13 cellular contexts compared by ENCODE assay signal in genomic region chr5:96627792-96628191, GRCh38. TPM values are rescaled to one million over a fixed set of nuclear protein-coding genes. Genes with fewer than 3 reads are reported as not detected.
DNase-seq lines count a peak whose midpoint lies in the region; ATAC-seq, FAIRE-seq and TF ChIP-seq lines count a peak whose summit lies in the region.
"Had no signal": no experiment of that assay in that cellular context is flagged by ENCODE, and none has a peak within 500 bp of the region (broad histone marks: within the 10 kb centered on the region; RNA-seq: fewer than 3 reads in every experiment).

No MANE protein-coding gene starts in this region.

- H3K27me3 Mint-ChIP-seq in T-cell = peaks cover 0 to 10% of the 10 kb centered on the region in 2 donors

- H3K9me3 Mint-ChIP-seq in T-cell = no peaks in the 10 kb centered on the region
- H3K9me3 Mint-ChIP-seq: activated naive CD4-positive, alpha-beta T cell treated with anti-CD3 and anti-CD28 coated beads, Interleukin-2, amount 50 U/mL, for 72 hours had no signal

- FAIRE-seq in A549 (lab: Jason Lieb, UNC) (peak; percentile 32), HepG2 (lab: Jason Lieb, UNC) (no peak)
- FAIRE-seq: kidney had no signal

- H3K27ac Mint-ChIP-seq in T-cell = peak overlapping the region; percentile 70 to 78

- H2AFZ ChIP-seq in HepG2 (ENCODE audit: low read length) = no peak overlapping the region

- intact Hi-C loops in HepG2 (cut with micrococcal nuclease; ENCODE audit: unreplicated experiment) (no loop called here), Right ventricle myocardium superior (cut with DNase I) (no loop called here), left cardiac atrium (cut with DNase I) (no loop called here)

- peak; percentile 55 to 79; a peak in 4 of 5 replicates for TF ChIP-seq EP300 in A549 (IDR thresholded peaks at IDR 0.05)
- peak in 1 of 2 experiments; percentile 10; a peak in 1 of 4 replicates for TF ChIP-seq EP300 in HepG2 (IDR thresholded peaks at IDR 0.05; ENCODE audit: low read depth in 2 of 2, low read length in 2 of 2)
- TF ChIP-seq EP300 in HepG2 (CRISPR knock-in tag; IDR thresholded peaks at IDR 0.05; ENCODE audit: borderline replicate concordance) = no peak

- no peak for TF ChIP-seq CTCF in A549 (IDR thresholded peaks at IDR 0.05)
- no peak for TF ChIP-seq CTCF in HepG2 (CRISPR knock-in tag; IDR thresholded peaks at IDR 0.05)

- H3K36me3 Mint-ChIP-seq in T-cell = no peaks in the 10 kb centered on the region
- H3K36me3 Mint-ChIP-seq: activated naive CD4-positive, alpha-beta T cell treated with anti-CD3 and anti-CD28 coated beads, Interleukin-2, amount 50 U/mL, for 72 hours had no signal

- H3K27me3 ChIP-seq in HepG2 (ENCODE audit: control insufficient read depth in 1 of 2, insufficient read depth in 2 of 2, low read length in 2 of 2) = no peaks in the 10 kb centered on the region

- no peaks in the 10 kb centered on the region for H4K20me1 ChIP-seq in HepG2 (ENCODE audit: insufficient read depth, low read length)

- POLR2A ChIA-PET in A549 (lab: Yijun Ruan, JAX) (interaction anchor here (1.3 kb wide), 1 partner anchor 35 kb away, joined by 6 read pairs; the partner anchor contains the start of gene CAST), T-cell (lab: Charles Lee) (no interaction called here), HepG2 (lab: Yijun Ruan, JAX) (no interaction called here)

- ATAC-seq in A549 (peak; percentile 61 to 81; a peak in 5 of 6 replicates), GM18868 (IDR thresholded peaks at IDR 0.05; ENCODE audit: unreplicated experiment) (peak; percentile 78), T-cell (replicated peaks in 1 of 4) (peak in 2 of 4 experiments; percentile 40 to 53), HepG2 (peak; percentile 72), Right ventricle myocardium superior (ENCODE audit: poor library complexity) (no peak), left cardiac atrium (no peak)

- no peak for TF ChIP-seq POLR2A in A549 (IDR thresholded peaks at IDR 0.05; ENCODE audit: low read length)
- TF ChIP-seq POLR2A in HepG2 (IDR thresholded peaks at IDR 0.05; ENCODE audit: insufficient read depth in 1 of 2, low read depth in 2 of 2, low read length in 2 of 2) = no peak

- H3K4me1 ChIP-seq in A549 (peaks cover 58% of the 10 kb centered on the region), HepG2 (ENCODE audit: insufficient read depth, low read length) (peaks cover 23% of the 10 kb centered on the region)

- in situ Hi-C loops in HepG2 (cut with HindIII; ENCODE audit: extremely low pct_ligation_motif_present, low pct_unique_long_range_greater_than_20kb) = no loop called here

- H3K9ac ChIP-seq in HepG2 (ENCODE audit: insufficient read depth, low read depth, low read length) = peak overlapping the region; percentile 34; the same call in 1 of the 2 replicates

- H3K27ac ChIP-seq in A549 = peak overlapping the region; percentile 62 to 77
- H3K27ac ChIP-seq in HepG2 (ENCODE audit: extremely low read length, insufficient read depth, low read length) = no peak overlapping the region
- no peak overlapping the region for H3K27ac ChIP-seq in caudate nucleus (ENCODE audit: low read depth, low read length)

- H3K36me3 ChIP-seq in HepG2 (replicated peaks in 1 of 2; ENCODE audit: control insufficient read depth in 1 of 2, insufficient read depth in 2 of 2, low read length in 2 of 2) = no peaks in the 10 kb centered on the region

- DNase-seq in A549 (ENCODE audit: low read depth in 1 of 2, low spot score in 1 of 2) (peak; percentile 24 to 78), T-cell (no peak), HepG2 (ENCODE audit: low spot score) (peak; percentile 54), caudate nucleus (lab: John Stamatoyannopoulos, UW) (no peak), Right ventricle myocardium superior (no peak), left cardiac atrium (no peak)
- DNase-seq in effector CD8-positive, alpha-beta T cell (lab: John Stamatoyannopoulos, UW) = no peak
- DNase-seq: activated CD4-positive, alpha-beta T cell treated with anti-CD3 and anti-CD28 coated beads for 48 hours; foreskin fibroblast; kidney; NCI-H524 treated with DMSO at 0.1 percent for 48 hours had no signal

- peak overlapping the region; percentile 22 to 60 (median 30) for H3K4me3 Mint-ChIP-seq in T-cell

- H3K4me3 ChIP-seq in A549 = no peak overlapping the region; the same call in 2 of the 3 replicates
- H3K4me3 ChIP-seq in HepG2 (replicated peaks in 1 of 3; ENCODE audit: insufficient read depth in 1 of 3, low read depth in 2 of 3, low read length in 3 of 3) = peak overlapping the region in 2 of 3 experiments; percentile 46 to 55; a peak in 3 of 6 replicates

- H3K79me2 ChIP-seq in HepG2 (ENCODE audit: insufficient read depth, low read length) = no peaks in the 10 kb centered on the region

- H3K9me3 ChIP-seq in A549 (no peaks in the 10 kb centered on the region), HepG2 (ENCODE audit: low read length) (no peaks in the 10 kb centered on the region)

- BruUV-seq in HepG2 (replicated peaks; lab: Mats Ljungman, UMichigan) = no TSS peak

- CTCF ChIA-PET in A549 (lab: Yijun Ruan, JAX) (interaction anchor here (2.0 kb wide), 1 partner anchor 10 kb away, joined by 6 read pairs; no protein-coding TSS in a partner anchor), T-cell (lab: Charles Lee) (no interaction called here), HepG2 (lab: Yijun Ruan, JAX; ENCODE audit: low intra/inter-chr PET ratio, low total read pairs) (no interaction called here)

- TF ChIP-seq RAD21 in A549 (conservative IDR thresholded peaks at IDR 0.05 in 1 of 2, IDR thresholded peaks at IDR 0.05 in 1 of 2) (no peak), HepG2 (CRISPR knock-in tag; IDR thresholded peaks at IDR 0.05) (no peak)

- peaks cover 0 to 8% (median 6%) of the 10 kb centered on the region in 3 donors for H3K4me1 Mint-ChIP-seq in T-cell

- H3K4me2 ChIP-seq in A549 (peak overlapping the region; percentile 74), HepG2 (ENCODE audit: low read depth, low read length) (peak overlapping the region; percentile 70)

- WGBS in A549 (ENCODE audit: missing lambda C conversion rate) = 4% methylated on average over 2 of the region's 2 CpGs
- 0% methylated on average over 2 of the region's 2 CpGs for WGBS in HepG2 (ENCODE audit: low lambda C conversion rate)

TF ChIP-seq in A549, 52 proteins besides CTCF, POLR2A, EP300 and RAD21 (continues in another document):
- TF ChIP-seq E2F6 (IDR thresholded peaks at IDR 0.05; ENCODE audit: borderline replicate concordance, low read depth) (no peak), MAFK (IDR thresholded peaks at IDR 0.05; ENCODE audit: partially characterized antibody) (no peak), CEBPB (IDR thresholded peaks at IDR 0.05) (peak; percentile 52 to 53; a peak in 3 of 4 replicates), JUN (IDR thresholded peaks at IDR 0.05) (peak; percentile 36 to 38; a peak in 1 of 5 replicates), HEYL (CRISPR knock-in tag; IDR thresholded peaks at IDR 0.05) (no peak)

TF ChIP-seq in HepG2, 621 proteins besides CTCF, POLR2A, EP300 and RAD21 (continues in another document):
- TF ChIP-seq SOX13 (IDR thresholded peaks at IDR 0.05) = no peak
- TF ChIP-seq SOX13 (CRISPR knock-in tag; conservative IDR thresholded peaks at IDR 0.05 in 1 of 2, IDR thresholded peaks at IDR 0.05 in 1 of 2) = peak in 1 of 2 experiments; percentile 5; a peak in 1 of 4 replicates
- TF ChIP-seq MAF1 (CRISPR knock-in tag; IDR thresholded peaks at IDR 0.05; ENCODE audit: borderline replicate concordance) = no peak
- no peak for TF ChIP-seq RBAK (CRISPR knock-in tag; IDR thresholded peaks at IDR 0.05)

RNA-seq across cellular contexts. Expression of gene CAST, which starts 34.4 kb away (rescaled TPM):
- polyA plus RNA-seq in A549 (2011; rRNA removed) (223 and 257 TPM in 2 replicates), A549 (2017; fragmentation: RNase III; extraction: RNeasy Plus Mini Kit Qiagen cat#74134 plus additional on column Dnase treatment) (150 to 172 TPM (median 163 TPM) in 3 replicates), HepG2 (2011; rRNA removed) (35.2 and 42.1 TPM in 2 replicates)
- 48.9 and 52.6 TPM in 2 replicates for polyA plus RNA-seq in A549 (2012; cell fraction: cytosol; rRNA removed)
- polyA plus RNA-seq in A549 (2012; cell fraction: nucleus; rRNA removed) = 39.1 and 51.1 TPM in 2 replicates
- 111 and 112 TPM in 2 replicates for polyA minus RNA-seq in A549 (2011; rRNA and poly(A)+ RNA removed)
- total RNA-seq in T-cell (100 to 1,000 TPM; 166 to 238 (median 191) TPM), HepG2 (2016; rRNA removed; fragmentation: Illumina TruSeq; extraction: Trizol) (67.6 and 87.8 TPM in 2 replicates), Right ventricle myocardium superior (501 TPM), left cardiac atrium (100 to 1,000 TPM; 422 to 589 TPM)
- 18.4 and 21.4 TPM in 2 replicates for total RNA-seq in HepG2 (2016; cell fraction: cytosol; rRNA removed; fragmentation: Illumina TruSeq; extraction: Trizol; ENCODE audit: low read depth)
- 66.7 and 88.4 TPM in 2 replicates for total RNA-seq in HepG2 (2016; cell fraction: insoluble cytoplasmic fraction; rRNA removed; fragmentation: Illumina TruSeq; extraction: Trizol)
- total RNA-seq in HepG2 (2016; cell fraction: membrane; rRNA removed; fragmentation: Illumina TruSeq; extraction: Trizol) = 52.5 and 53.1 TPM in 2 replicates
- 62.8 and 67.7 TPM in 2 replicates for total RNA-seq in HepG2 (2016; cell fraction: nucleus; rRNA removed; fragmentation: Illumina TruSeq; extraction: Trizol)
- 22.7 and 32.6 TPM in 2 replicates for polyA plus RNA-seq in HepG2 (2011; cell fraction: cytosol; rRNA removed)
- polyA plus RNA-seq in HepG2 (2011; cell fraction: nucleus; rRNA removed) = 49.5 and 52.7 TPM in 2 replicates
- 54.0 and 64.0 TPM in 2 replicates for polyA plus RNA-seq in HepG2 (2012)
- polyA plus RNA-seq in HepG2 (2016; cell fraction: cytosol; fragmentation: Illumina TruSeq; extraction: Trizol; ENCODE audit: low read depth) = 24.3 and 25.3 TPM in 2 replicates
- polyA plus RNA-seq in HepG2 (2016; cell fraction: insoluble cytoplasmic fraction; fragmentation: Illumina TruSeq; extraction: Trizol; ENCODE audit: low read depth) = 99.8 and 110 TPM in 2 replicates
- polyA plus RNA-seq in HepG2 (2016; cell fraction: membrane; fragmentation: Illumina TruSeq; extraction: Trizol; ENCODE audit: low read depth) = 40.8 and 51.2 TPM in 2 replicates
- polyA plus RNA-seq in HepG2 (2016; cell fraction: nucleus; fragmentation: Illumina TruSeq; extraction: Trizol; ENCODE audit: insufficient read depth, low read depth) = 65.5 and 67.5 TPM in 2 replicates
- polyA minus RNA-seq in HepG2 (2011; rRNA and poly(A)+ RNA removed; ENCODE audit: low replicate concordance) = 12.4 and 53.4 TPM in 2 replicates
- polyA minus RNA-seq in HepG2 (2011; cell fraction: cytosol; rRNA and poly(A)+ RNA removed) = 39.6 and 45.8 TPM in 2 replicates
- 166 and 175 TPM in 2 replicates for polyA minus RNA-seq in HepG2 (2011; cell fraction: nucleus; rRNA and poly(A)+ RNA removed)

Comparison
In these comparisons a context has a peak if more than half of its experiments do, and no peak if none do; other contexts are left out.
1. ATAC-seq: peak in A549 (2 of 2), GM18868 (single experiment) and HepG2 (single experiment); none in Right ventricle myocardium superior (single experiment) and left cardiac atrium (0 of 2).
2. DNase-seq: peak in A549 (2 of 2) and HepG2 (single experiment); none in T-cell (0 of 34), caudate nucleus (0 of 61), effector CD8-positive, alpha-beta T cell (single experiment), Right ventricle myocardium superior (single experiment) and left cardiac atrium (single experiment).
3. H3K27ac ChIP-seq: peak in A549 (2 of 2); none in HepG2 (single experiment) and caudate nucleus (single experiment).
4. Of the 38 proteins assayed by ChIP-seq in both HepG2 and A549: peak only in HepG2: none; only in A549: CEBPB, JUN and JUNB; in both: none; in neither: 34; mixed calls (peak in some experiments, not most) for 1.